Comparison of ENCODE assay signal across 1 cellular context in the genomic region with DNA sequence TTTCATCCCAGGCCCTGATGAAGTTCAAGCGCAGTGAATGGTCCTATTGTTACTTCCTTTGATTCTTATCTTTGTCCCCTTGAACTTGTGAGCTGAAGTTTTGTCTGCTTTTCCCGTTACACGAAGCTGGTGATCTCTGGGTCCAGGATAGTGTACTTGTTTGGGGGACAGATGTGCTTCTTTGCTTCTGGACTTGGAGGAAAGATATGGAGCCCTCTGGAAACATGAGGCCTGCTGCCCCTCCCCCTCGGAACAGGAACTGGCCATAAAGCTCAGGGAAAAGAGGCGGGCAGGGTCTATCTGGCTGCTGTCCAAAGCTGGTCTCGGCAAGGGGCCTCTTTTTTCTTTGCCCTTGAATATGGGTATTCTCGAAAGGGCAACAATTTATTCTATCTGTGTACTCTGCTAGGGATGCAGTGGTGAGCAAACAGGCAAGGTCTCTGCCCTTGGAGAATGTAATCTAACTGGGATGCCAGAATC.
TF ChIP-seq lines count a peak whose summit lies in the region.

No MANE protein-coding gene starts in this region.

TF ChIP-seq in K562, 482 proteins besides CTCF, POLR2A, EP300 and RAD21:
- TF ChIP-seq MCM7 (IDR thresholded peaks at IDR 0.05) (no peak), ZNF3 (CRISPR knock-in tag; IDR thresholded peaks at IDR 0.05) (no peak), ZNF444 (CRISPR knock-in tag; IDR thresholded peaks at IDR 0.05) (no peak), HDAC3 (IDR thresholded peaks at IDR 0.05; ENCODE audit: borderline replicate concordance, partially characterized antibody) (no peak), STAG1 (CRISPR knock-in tag; IDR thresholded peaks at IDR 0.05; ENCODE audit: borderline replicate concordance) (no peak)
- TF ChIP-seq, protein P1, sequence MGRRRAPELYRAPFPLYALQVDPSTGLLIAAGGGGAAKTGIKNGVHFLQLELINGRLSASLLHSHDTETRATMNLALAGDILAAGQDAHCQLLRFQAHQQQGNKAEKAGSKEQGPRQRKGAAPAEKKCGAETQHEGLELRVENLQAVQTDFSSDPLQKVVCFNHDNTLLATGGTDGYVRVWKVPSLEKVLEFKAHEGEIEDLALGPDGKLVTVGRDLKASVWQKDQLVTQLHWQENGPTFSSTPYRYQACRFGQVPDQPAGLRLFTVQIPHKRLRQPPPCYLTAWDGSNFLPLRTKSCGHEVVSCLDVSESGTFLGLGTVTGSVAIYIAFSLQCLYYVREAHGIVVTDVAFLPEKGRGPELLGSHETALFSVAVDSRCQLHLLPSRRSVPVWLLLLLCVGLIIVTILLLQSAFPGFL (CRISPR knock-in tag; IDR thresholded peaks at IDR 0.05), result no peak
- TF ChIP-seq, protein P2, sequence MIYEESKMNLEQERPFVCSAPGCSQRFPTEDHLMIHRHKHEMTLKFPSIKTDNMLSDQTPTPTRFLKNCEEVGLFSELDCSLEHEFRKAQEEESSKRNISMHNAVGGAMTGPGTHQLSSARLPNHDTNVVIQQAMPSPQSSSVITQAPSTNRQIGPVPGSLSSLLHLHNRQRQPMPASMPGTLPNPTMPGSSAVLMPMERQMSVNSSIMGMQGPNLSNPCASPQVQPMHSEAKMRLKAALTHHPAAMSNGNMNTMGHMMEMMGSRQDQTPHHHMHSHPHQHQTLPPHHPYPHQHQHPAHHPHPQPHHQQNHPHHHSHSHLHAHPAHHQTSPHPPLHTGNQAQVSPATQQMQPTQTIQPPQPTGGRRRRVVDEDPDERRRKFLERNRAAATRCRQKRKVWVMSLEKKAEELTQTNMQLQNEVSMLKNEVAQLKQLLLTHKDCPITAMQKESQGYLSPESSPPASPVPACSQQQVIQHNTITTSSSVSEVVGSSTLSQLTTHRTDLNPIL (CRISPR knock-in tag; IDR thresholded peaks at IDR 0.05), result no peak
- TF ChIP-seq, protein P3, sequence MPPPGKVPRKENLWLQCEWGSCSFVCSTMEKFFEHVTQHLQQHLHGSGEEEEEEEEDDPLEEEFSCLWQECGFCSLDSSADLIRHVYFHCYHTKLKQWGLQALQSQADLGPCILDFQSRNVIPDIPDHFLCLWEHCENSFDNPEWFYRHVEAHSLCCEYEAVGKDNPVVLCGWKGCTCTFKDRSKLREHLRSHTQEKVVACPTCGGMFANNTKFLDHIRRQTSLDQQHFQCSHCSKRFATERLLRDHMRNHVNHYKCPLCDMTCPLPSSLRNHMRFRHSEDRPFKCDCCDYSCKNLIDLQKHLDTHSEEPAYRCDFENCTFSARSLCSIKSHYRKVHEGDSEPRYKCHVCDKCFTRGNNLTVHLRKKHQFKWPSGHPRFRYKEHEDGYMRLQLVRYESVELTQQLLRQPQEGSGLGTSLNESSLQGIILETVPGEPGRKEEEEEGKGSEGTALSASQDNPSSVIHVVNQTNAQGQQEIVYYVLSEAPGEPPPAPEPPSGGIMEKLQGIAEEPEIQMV (tag; conservative IDR thresholded peaks at IDR 0.05; ENCODE audit: low read depth), result no peak
- TF ChIP-seq, protein P4, sequence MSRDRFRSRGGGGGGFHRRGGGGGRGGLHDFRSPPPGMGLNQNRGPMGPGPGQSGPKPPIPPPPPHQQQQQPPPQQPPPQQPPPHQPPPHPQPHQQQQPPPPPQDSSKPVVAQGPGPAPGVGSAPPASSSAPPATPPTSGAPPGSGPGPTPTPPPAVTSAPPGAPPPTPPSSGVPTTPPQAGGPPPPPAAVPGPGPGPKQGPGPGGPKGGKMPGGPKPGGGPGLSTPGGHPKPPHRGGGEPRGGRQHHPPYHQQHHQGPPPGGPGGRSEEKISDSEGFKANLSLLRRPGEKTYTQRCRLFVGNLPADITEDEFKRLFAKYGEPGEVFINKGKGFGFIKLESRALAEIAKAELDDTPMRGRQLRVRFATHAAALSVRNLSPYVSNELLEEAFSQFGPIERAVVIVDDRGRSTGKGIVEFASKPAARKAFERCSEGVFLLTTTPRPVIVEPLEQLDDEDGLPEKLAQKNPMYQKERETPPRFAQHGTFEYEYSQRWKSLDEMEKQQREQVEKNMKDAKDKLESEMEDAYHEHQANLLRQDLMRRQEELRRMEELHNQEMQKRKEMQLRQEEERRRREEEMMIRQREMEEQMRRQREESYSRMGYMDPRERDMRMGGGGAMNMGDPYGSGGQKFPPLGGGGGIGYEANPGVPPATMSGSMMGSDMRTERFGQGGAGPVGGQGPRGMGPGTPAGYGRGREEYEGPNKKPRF (IDR thresholded peaks at IDR 0.05; ENCODE audit: low read depth, low read length), result no peak
TF ChIP-seq in K562: peak in this region for 0.
